Comparison of ENCODE assay signal across 13 cellular contexts in the genomic region with DNA sequence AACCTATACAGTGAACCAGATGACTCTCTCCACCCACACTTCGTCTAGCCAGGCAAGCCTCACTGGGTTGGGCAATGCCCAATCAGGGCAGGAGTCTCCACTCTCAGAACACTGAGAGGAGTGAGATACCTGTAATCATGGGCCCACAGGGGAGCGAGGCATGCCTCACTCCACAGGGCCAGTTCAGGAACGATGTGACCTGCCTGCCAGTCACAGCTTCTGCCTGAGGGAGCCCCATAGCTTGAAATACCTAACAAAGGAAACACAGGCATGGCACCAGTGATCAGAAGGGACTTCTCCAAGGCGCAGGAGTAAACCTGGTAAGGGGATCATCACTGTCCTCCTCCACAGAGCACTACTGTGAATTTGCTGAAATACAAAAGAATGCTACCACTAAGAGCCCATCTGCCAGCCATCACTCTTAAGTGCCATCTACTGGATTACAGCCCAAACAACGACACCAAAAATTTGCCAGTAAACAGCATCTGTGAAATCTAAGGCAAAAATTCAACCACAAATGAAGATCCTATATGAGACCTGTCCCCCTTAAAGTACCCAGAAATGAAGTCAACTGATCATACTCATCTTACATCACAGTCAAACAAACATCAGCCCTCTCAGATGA.
DNase-seq lines count a peak whose midpoint lies in the region; ATAC-seq and TF ChIP-seq lines count a peak whose summit lies in the region.
"Had no signal": no experiment of that assay in that cellular context is flagged by ENCODE, and none has a peak within 500 bp of the region (broad histone marks: within the 10 kb centered on the region; RNA-seq: fewer than 3 reads in every experiment).

No MANE protein-coding gene starts in this region.

- H3K4me3 ChIP-seq in epithelial cell of esophagus (ENCODE audit: low read length), result no peak overlapping the region
- H3K4me3 ChIP-seq: heart left ventricle had no signal

- no peak for TF ChIP-seq CTCF in epithelial cell of esophagus (IDR thresholded peaks at IDR 0.05; ENCODE audit: insufficient read depth, low read depth, low read length, missing control alignments)

- ATAC-seq in GM21423 (IDR thresholded peaks at IDR 0.05; ENCODE audit: unreplicated experiment), result no peak
- ATAC-seq: heart left ventricle had no signal

- DNase-seq in Ammon's horn (ENCODE audit: low spot score) (peak; percentile 8), H4 (ENCODE audit: low spot score) (peak; percentile 16), NCI-H69 (lab: John Stamatoyannopoulos, UW) (peak; percentile 72), epithelial cell of esophagus (ENCODE audit: low read depth) (peak; percentile 11), occipital lobe (lab: John Stamatoyannopoulos, UW) (no peak), KG1 (lab: John Stamatoyannopoulos, UW) (no peak)
- no peak for DNase-seq in activated CD8-positive, alpha-beta memory T cell treated with anti-CD3 and anti-CD28 coated beads for 24 hours
- DNase-seq: activated CD4-positive, alpha-beta T cell treated with anti-CD3 and anti-CD28 coated beads for 48 hours; activated gamma-delta T cell; heart left ventricle; NCI-H526; stimulated activated CD4-positive, alpha-beta T cell treated with anti-CD3 and anti-CD28 coated beads, Interleukin-1b, Interleukin-23, amount 100 ng/mL, for 48 hours had no signal

Comparison
In these comparisons a context has a peak if more than half of its experiments do, and no peak if none do; other contexts are left out.
1. DNase-seq: peak in Ammon's horn (single experiment), H4 (single experiment), NCI-H69 (single experiment) and epithelial cell of esophagus (single experiment); none in activated CD8-positive, alpha-beta memory T cell treated with anti-CD3 and anti-CD28 coated beads for 24 hours (single experiment), occipital lobe (single experiment) and KG1 (single experiment).